In the genomic region with DNA sequence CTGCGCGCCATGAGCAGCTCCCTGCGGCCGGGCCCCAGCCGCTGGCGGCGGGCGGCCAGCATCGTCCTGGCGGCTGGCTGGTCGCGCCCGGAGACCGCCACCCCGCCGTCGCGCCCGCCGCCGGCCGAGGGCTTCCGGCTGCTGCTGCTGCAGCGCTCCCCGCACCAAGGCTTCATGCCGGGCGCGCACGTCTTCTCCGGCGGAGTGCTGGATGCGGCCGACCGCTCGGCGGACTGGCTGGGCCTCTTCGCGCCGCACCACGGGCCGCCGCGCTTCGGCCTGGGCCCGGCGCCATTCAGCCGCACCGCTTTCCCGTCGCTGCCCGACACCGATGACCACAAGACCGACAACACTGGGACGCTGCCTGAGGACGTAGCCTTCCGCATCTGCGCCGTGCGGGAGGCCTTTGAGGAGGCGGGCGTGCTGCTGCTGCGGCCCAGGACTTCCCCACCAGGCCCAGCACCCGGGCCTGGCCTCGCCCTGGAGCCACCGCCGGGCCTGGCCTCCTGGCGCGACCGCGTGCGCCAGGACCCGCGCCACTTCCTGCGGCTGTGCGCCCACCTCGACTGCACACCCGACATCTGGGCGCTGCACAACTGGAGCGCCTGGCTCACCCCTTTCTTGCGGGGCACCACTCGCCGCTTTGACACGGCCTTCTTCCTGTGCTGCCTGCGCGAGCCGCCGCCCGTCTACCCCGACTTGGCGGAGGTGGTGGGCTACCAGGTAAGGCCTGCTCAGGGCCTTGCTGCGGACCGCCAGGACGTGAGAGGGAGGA, we compare ENCODE assay signal across 1 cellular context.
TF ChIP-seq lines count a peak whose summit lies in the region.

No MANE protein-coding gene starts in this region.

TF ChIP-seq in GM12878, 131 proteins besides CTCF, POLR2A, EP300 and RAD21:
- TF ChIP-seq LARP7 (IDR thresholded peaks at IDR 0.05) (peak; percentile 92), CBX5 (IDR thresholded peaks at IDR 0.05; ENCODE audit: low read depth) (0 out of 2 replicates have a peak, but pooled peaks have one; percentile 32), RUNX3 (IDR thresholded peaks at IDR 0.05; ENCODE audit: low read length) (peak; percentile 66), RBBP5 (conservative IDR thresholded peaks at IDR 0.05) (no peak), NR2F1 (conservative IDR thresholded peaks at IDR 0.05) (peak; percentile 49; the same call in 1 of the 2 replicates), RB1 (IDR thresholded peaks at IDR 0.05; ENCODE audit: borderline replicate concordance) (0 out of 2 replicates have a peak, but pooled peaks have one; percentile 62), EED (IDR thresholded peaks at IDR 0.05; ENCODE audit: low read depth) (no peak), IKZF1 (conservative IDR thresholded peaks at IDR 0.05) (peak; percentile 82; the same call in 1 of the 2 replicates), YY1 (IDR thresholded peaks at IDR 0.05; ENCODE audit: low read depth, low read length) (peak; percentile 46; the same call in 1 of the 2 replicates), CREM (IDR thresholded peaks at IDR 0.05; ENCODE audit: low read depth) (peak; percentile 75), RELA (IDR thresholded peaks at IDR 0.05; ENCODE audit: borderline replicate concordance, partially characterized antibody) (peak; percentile 20), ZSCAN29 (IDR thresholded peaks at IDR 0.05) (0 out of 2 replicates have a peak, but pooled peaks have one; percentile 17), ASH2L (IDR thresholded peaks at IDR 0.05; ENCODE audit: borderline replicate concordance, low read depth) (0 out of 2 replicates have a peak, but pooled peaks have one; percentile 29), MEF2B (IDR thresholded peaks at IDR 0.05; ENCODE audit: partially characterized antibody, poor library complexity, severe bottlenecking) (no peak), SMARCA5 (IDR thresholded peaks at IDR 0.05) (peak; percentile 66; the same call in 1 of the 2 replicates), HDAC6 (IDR thresholded peaks at IDR 0.05; ENCODE audit: unreplicated experiment) (peak; percentile 23), GATAD2B (conservative IDR thresholded peaks at IDR 0.05; ENCODE audit: low read depth) (peak; percentile 85), CREB1 (IDR thresholded peaks at IDR 0.05; ENCODE audit: low read depth) (peak; percentile 86), ZBED1 (IDR thresholded peaks at IDR 0.05; ENCODE audit: borderline replicate concordance) (no peak), CEBPB (IDR thresholded peaks at IDR 0.05; ENCODE audit: borderline replicate concordance in 1 of 2, low read depth in 2 of 2, low read length in 2 of 2) (no peak), NRF1 (conservative IDR thresholded peaks at IDR 0.05; ENCODE audit: low read depth, low read length) (peak; percentile 23; the same call in 1 of the 2 replicates), BHLHE40 (IDR thresholded peaks at IDR 0.05; ENCODE audit: borderline replicate concordance in 1 of 2, low read depth in 2 of 2, low read length in 1 of 2) (peak in 1 of 2 experiments; percentile 79; a peak in 2 of 4 replicates), SIN3A (IDR thresholded peaks at IDR 0.05; ENCODE audit: low read depth, low read length) (peak; percentile 11; the same call in 1 of the 2 replicates), DPF2 (IDR thresholded peaks at IDR 0.05) (peak; percentile 67; the same call in 1 of the 2 replicates), POLR2AphosphoS2 (IDR thresholded peaks at IDR 0.05; ENCODE audit: low read depth, low read length) (no peak), TCF12 (IDR thresholded peaks at IDR 0.05; ENCODE audit: low read depth, low read length) (no peak)
- TF ChIP-seq, protein P1, sequence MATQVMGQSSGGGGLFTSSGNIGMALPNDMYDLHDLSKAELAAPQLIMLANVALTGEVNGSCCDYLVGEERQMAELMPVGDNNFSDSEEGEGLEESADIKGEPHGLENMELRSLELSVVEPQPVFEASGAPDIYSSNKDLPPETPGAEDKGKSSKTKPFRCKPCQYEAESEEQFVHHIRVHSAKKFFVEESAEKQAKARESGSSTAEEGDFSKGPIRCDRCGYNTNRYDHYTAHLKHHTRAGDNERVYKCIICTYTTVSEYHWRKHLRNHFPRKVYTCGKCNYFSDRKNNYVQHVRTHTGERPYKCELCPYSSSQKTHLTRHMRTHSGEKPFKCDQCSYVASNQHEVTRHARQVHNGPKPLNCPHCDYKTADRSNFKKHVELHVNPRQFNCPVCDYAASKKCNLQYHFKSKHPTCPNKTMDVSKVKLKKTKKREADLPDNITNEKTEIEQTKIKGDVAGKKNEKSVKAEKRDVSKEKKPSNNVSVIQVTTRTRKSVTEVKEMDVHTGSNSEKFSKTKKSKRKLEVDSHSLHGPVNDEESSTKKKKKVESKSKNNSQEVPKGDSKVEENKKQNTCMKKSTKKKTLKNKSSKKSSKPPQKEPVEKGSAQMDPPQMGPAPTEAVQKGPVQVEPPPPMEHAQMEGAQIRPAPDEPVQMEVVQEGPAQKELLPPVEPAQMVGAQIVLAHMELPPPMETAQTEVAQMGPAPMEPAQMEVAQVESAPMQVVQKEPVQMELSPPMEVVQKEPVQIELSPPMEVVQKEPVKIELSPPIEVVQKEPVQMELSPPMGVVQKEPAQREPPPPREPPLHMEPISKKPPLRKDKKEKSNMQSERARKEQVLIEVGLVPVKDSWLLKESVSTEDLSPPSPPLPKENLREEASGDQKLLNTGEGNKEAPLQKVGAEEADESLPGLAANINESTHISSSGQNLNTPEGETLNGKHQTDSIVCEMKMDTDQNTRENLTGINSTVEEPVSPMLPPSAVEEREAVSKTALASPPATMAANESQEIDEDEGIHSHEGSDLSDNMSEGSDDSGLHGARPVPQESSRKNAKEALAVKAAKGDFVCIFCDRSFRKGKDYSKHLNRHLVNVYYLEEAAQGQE (IDR thresholded peaks at IDR 0.05; ENCODE audit: low read depth, low read length): no peak
- TF ChIP-seq, protein P2, sequence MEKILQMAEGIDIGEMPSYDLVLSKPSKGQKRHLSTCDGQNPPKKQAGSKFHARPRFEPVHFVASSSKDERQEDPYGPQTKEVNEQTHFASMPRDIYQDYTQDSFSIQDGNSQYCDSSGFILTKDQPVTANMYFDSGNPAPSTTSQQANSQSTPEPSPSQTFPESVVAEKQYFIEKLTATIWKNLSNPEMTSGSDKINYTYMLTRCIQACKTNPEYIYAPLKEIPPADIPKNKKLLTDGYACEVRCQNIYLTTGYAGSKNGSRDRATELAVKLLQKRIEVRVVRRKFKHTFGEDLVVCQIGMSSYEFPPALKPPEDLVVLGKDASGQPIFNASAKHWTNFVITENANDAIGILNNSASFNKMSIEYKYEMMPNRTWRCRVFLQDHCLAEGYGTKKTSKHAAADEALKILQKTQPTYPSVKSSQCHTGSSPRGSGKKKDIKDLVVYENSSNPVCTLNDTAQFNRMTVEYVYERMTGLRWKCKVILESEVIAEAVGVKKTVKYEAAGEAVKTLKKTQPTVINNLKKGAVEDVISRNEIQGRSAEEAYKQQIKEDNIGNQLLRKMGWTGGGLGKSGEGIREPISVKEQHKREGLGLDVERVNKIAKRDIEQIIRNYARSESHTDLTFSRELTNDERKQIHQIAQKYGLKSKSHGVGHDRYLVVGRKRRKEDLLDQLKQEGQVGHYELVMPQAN (conservative IDR thresholded peaks at IDR 0.05): no peak; the same call in none of the 2 replicates
- TF ChIP-seq, protein P3, sequence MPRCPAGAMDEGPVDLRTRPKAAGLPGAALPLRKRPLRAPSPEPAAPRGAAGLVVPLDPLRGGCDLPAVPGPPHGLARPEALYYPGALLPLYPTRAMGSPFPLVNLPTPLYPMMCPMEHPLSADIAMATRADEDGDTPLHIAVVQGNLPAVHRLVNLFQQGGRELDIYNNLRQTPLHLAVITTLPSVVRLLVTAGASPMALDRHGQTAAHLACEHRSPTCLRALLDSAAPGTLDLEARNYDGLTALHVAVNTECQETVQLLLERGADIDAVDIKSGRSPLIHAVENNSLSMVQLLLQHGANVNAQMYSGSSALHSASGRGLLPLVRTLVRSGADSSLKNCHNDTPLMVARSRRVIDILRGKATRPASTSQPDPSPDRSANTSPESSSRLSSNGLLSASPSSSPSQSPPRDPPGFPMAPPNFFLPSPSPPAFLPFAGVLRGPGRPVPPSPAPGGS (IDR thresholded peaks at IDR 0.05; ENCODE audit: borderline replicate concordance, insufficient read depth, low read depth, low read length, poor library complexity, severe bottlenecking): peak; percentile 21
- TF ChIP-seq, protein P4, sequence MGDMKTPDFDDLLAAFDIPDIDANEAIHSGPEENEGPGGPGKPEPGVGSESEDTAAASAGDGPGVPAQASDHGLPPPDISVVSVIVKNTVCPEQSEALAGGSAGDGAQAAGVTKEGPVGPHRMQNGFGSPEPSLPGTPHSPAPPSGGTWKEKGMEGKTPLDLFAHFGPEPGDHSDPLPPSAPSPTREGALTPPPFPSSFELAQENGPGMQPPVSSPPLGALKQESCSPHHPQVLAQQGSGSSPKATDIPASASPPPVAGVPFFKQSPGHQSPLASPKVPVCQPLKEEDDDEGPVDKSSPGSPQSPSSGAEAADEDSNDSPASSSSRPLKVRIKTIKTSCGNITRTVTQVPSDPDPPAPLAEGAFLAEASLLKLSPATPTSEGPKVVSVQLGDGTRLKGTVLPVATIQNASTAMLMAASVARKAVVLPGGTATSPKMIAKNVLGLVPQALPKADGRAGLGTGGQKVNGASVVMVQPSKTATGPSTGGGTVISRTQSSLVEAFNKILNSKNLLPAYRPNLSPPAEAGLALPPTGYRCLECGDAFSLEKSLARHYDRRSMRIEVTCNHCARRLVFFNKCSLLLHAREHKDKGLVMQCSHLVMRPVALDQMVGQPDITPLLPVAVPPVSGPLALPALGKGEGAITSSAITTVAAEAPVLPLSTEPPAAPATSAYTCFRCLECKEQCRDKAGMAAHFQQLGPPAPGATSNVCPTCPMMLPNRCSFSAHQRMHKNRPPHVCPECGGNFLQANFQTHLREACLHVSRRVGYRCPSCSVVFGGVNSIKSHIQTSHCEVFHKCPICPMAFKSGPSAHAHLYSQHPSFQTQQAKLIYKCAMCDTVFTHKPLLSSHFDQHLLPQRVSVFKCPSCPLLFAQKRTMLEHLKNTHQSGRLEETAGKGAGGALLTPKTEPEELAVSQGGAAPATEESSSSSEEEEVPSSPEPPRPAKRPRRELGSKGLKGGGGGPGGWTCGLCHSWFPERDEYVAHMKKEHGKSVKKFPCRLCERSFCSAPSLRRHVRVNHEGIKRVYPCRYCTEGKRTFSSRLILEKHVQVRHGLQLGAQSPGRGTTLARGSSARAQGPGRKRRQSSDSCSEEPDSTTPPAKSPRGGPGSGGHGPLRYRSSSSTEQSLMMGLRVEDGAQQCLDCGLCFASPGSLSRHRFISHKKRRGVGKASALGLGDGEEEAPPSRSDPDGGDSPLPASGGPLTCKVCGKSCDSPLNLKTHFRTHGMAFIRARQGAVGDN (IDR thresholded peaks at IDR 0.05): peak; percentile 78; the same call in 1 of the 2 replicates
- TF ChIP-seq, protein P5, sequence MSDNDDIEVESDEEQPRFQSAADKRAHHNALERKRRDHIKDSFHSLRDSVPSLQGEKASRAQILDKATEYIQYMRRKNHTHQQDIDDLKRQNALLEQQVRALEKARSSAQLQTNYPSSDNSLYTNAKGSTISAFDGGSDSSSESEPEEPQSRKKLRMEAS (IDR thresholded peaks at IDR 0.05; ENCODE audit: low read depth, low read length): 0 out of 2 replicates have a peak, but pooled peaks have one; percentile 21
- TF ChIP-seq, protein P6, sequence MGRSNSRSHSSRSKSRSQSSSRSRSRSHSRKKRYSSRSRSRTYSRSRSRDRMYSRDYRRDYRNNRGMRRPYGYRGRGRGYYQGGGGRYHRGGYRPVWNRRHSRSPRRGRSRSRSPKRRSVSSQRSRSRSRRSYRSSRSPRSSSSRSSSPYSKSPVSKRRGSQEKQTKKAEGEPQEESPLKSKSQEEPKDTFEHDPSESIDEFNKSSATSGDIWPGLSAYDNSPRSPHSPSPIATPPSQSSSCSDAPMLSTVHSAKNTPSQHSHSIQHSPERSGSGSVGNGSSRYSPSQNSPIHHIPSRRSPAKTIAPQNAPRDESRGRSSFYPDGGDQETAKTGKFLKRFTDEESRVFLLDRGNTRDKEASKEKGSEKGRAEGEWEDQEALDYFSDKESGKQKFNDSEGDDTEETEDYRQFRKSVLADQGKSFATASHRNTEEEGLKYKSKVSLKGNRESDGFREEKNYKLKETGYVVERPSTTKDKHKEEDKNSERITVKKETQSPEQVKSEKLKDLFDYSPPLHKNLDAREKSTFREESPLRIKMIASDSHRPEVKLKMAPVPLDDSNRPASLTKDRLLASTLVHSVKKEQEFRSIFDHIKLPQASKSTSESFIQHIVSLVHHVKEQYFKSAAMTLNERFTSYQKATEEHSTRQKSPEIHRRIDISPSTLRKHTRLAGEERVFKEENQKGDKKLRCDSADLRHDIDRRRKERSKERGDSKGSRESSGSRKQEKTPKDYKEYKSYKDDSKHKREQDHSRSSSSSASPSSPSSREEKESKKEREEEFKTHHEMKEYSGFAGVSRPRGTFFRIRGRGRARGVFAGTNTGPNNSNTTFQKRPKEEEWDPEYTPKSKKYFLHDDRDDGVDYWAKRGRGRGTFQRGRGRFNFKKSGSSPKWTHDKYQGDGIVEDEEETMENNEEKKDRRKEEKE (IDR thresholded peaks at IDR 0.05): 0 out of 2 replicates have a peak, but pooled peaks have one; percentile 29
